20 cellular contexts compared by ENCODE assay signal in the genomic region with DNA sequence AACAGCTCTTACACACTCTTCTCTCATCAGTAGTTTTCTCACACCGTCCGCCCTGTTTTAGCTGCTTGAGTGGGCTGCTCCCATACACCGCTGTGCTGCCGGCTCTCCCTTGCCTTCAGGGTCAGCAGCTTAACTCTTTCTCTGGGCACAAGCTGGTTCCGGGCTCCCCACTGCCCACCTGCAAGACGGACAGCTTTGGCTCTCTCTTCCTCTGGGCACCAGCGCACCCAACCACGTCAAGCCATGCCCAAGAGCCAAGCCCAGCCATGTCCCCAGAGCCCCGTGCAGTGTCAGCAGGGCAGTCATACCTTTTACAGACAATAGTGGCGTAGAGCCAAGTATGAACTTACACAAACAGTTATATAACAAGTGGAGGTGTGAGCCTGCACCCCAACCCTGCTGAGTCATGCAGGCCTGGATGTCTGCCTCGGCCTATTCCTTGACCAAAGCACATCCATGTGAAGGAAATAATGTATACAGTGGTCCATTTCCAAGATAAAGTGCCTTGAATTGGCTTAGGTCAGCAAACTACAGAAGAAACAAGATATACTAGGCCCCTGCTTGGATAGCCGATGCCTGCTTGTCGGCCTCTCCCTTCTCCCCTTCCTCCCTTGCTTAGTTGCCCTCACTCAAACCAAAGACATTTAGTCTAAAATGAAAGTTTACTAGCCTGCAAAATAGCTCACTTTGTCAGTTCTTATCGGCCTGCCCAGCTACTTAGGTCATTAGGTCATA.
DNase-seq lines count a peak whose midpoint lies in the region; ATAC-seq, FAIRE-seq and TF ChIP-seq lines count a peak whose summit lies in the region.
"Had no signal": no experiment of that assay in that cellular context is flagged by ENCODE, and none has a peak within 500 bp of the region (broad histone marks: within the 10 kb centered on the region; RNA-seq: fewer than 3 reads in every experiment).

No MANE protein-coding gene starts in this region.

- CTCF ChIA-PET in HepG2 (lab: Yijun Ruan, JAX; ENCODE audit: low intra/inter-chr PET ratio, low total read pairs) (no interaction called here), K562 (lab: Yijun Ruan, JAX; ENCODE audit: low intra/inter-chr PET ratio) (no interaction called here)

- no peak; the same call in 2 of the 3 replicates for ATAC-seq in HepG2
- no peak for ATAC-seq in right lobe of liver
- peak; percentile 46 for ATAC-seq in K562
- peak; percentile 19 for ATAC-seq in left colon
- no peak for ATAC-seq in GM21526 (IDR thresholded peaks at IDR 0.05; ENCODE audit: low FRiP score, unreplicated experiment)
- ATAC-seq: Panc1; stimulated activated memory B cell treated with anti-CD40 and anti-IgM and Interleukin-4, amounts not matched to agents 10 μg/mL and 1 μg/mL and 100 μg/mL, for 72 hours had no signal

- no peaks in the 10 kb centered on the region for H4K20me1 ChIP-seq in HepG2 (ENCODE audit: insufficient read depth, low read length)
- H4K20me1 ChIP-seq in K562 (replicated peaks; ENCODE audit: control insufficient read depth, insufficient read depth, low read length): peaks cover 4% of the 10 kb centered on the region; the same call in 1 of the 2 replicates

- TF ChIP-seq EP300 in HepG2 (IDR thresholded peaks at IDR 0.05; ENCODE audit: low read depth in 2 of 2, low read length in 2 of 2) (no peak), HepG2 (CRISPR knock-in tag; IDR thresholded peaks at IDR 0.05; ENCODE audit: borderline replicate concordance) (no peak), K562 (IDR thresholded peaks at IDR 0.05; ENCODE audit: low read length) (no peak)

- H3K9me3 ChIP-seq in HepG2 (ENCODE audit: low read length) (no peaks in the 10 kb centered on the region), right lobe of liver (no peaks in the 10 kb centered on the region), K562 (replicated peaks; ENCODE audit: control insufficient read depth, insufficient read depth, low read depth, low read length) (no peaks in the 10 kb centered on the region), thyroid gland (no peaks in the 10 kb centered on the region), WERI-Rb-1 (ENCODE audit: severe bottlenecking) (peaks cover 2% of the 10 kb centered on the region)
- H3K9me3 ChIP-seq: psoas muscle had no signal

- H3K4me1 ChIP-seq in HepG2 (ENCODE audit: insufficient read depth, low read length) (no peaks in the 10 kb centered on the region), right lobe of liver (no peaks in the 10 kb centered on the region), K562 (replicated peaks in 1 of 2; ENCODE audit: control insufficient read depth in 2 of 2, insufficient read depth in 2 of 2, low read length in 2 of 2) (peaks cover 7 to 9% of the 10 kb centered on the region in 2 experiments; a peak in 4 of 5 replicates), thyroid gland (no peaks in the 10 kb centered on the region)
- H3K4me1 ChIP-seq: tibial nerve had no signal

- H2AFZ ChIP-seq in HepG2 (ENCODE audit: low read length): no peak overlapping the region
- H2AFZ ChIP-seq in K562 (ENCODE audit: low read depth, low read length): peak overlapping the region; percentile 56

- no peak overlapping the region for H3K4me3 ChIP-seq in HepG2 (replicated peaks in 1 of 3; ENCODE audit: insufficient read depth in 1 of 3, low read depth in 2 of 3, low read length in 3 of 3)
- no peak overlapping the region for H3K4me3 ChIP-seq in right lobe of liver
- H3K4me3 ChIP-seq in K562: no peak overlapping the region
- no peak overlapping the region for H3K4me3 ChIP-seq in thyroid gland (replicated peaks in 1 of 3)
- no peak overlapping the region for H3K4me3 ChIP-seq in WERI-Rb-1 (ENCODE audit: low read depth, low read length)
- H3K4me3 ChIP-seq: dorsolateral prefrontal cortex, psoas muscle, tibial nerve had no signal

- H3K27me3 ChIP-seq in HepG2 (ENCODE audit: control insufficient read depth in 1 of 2, insufficient read depth in 2 of 2, low read length in 2 of 2): peaks cover 0 to 1% of the 10 kb centered on the region in 2 experiments; a peak in 1 of 5 replicates
- no peaks in the 10 kb centered on the region for H3K27me3 ChIP-seq in right lobe of liver
- no peaks in the 10 kb centered on the region; a peak in 1 of 5 replicates for H3K27me3 ChIP-seq in K562 (ENCODE audit: control insufficient read depth in 2 of 2, insufficient read depth in 2 of 2, low read length in 2 of 2)
- H3K27me3 ChIP-seq in thyroid gland: no peaks in the 10 kb centered on the region
- no peaks in the 10 kb centered on the region for H3K27me3 ChIP-seq in WERI-Rb-1 (ENCODE audit: insufficient read depth, low read depth, severe bottlenecking)
- H3K27me3 ChIP-seq: tibial nerve had no signal

- no peaks in the 10 kb centered on the region for H3K9me1 ChIP-seq in K562 (ENCODE audit: control insufficient read depth, insufficient read depth, low read length)

- FAIRE-seq in HepG2 (lab: Jason Lieb, UNC) (no peak), K562 (lab: Jason Lieb, UNC) (peak; percentile 61), GM12891 (lab: Jason Lieb, UNC) (no peak)
- FAIRE-seq: TTC549 had no signal

- TF ChIP-seq POLR2A in HepG2 (IDR thresholded peaks at IDR 0.05; ENCODE audit: insufficient read depth in 1 of 2, low read depth in 2 of 2, low read length in 2 of 2): no peak
- TF ChIP-seq POLR2A in right lobe of liver (IDR thresholded peaks at IDR 0.05): no peak
- no peak for TF ChIP-seq POLR2A in K562 (conservative IDR thresholded peaks at IDR 0.05)
- no peak for TF ChIP-seq POLR2A in thyroid gland (IDR thresholded peaks at IDR 0.05)
- TF ChIP-seq POLR2A in GM12891 (IDR thresholded peaks at IDR 0.05; ENCODE audit: low read depth, low read length): no peak

- H3K27ac ChIP-seq in HepG2 (ENCODE audit: extremely low read length, insufficient read depth, low read length): no peak overlapping the region
- H3K27ac ChIP-seq in right lobe of liver: no peak overlapping the region
- H3K27ac ChIP-seq in K562 (ENCODE audit: extremely low read depth, low read depth, low read length): 0 out of 3 replicates have a peak overlapping the region, but pooled peaks have one; percentile 21
- H3K27ac ChIP-seq in thyroid gland: no peak overlapping the region
- H3K27ac ChIP-seq in WERI-Rb-1: no peak overlapping the region
- H3K27ac ChIP-seq: dorsolateral prefrontal cortex, psoas muscle, tibial nerve had no signal

- H3K4me2 ChIP-seq in HepG2 (ENCODE audit: low read depth, low read length) (no peak overlapping the region), K562 (ENCODE audit: insufficient read depth, low read length) (no peak overlapping the region)

- DNase-seq in HepG2 (ENCODE audit: low spot score) (peak; percentile 31), right lobe of liver (no peak), K562 (ENCODE audit: extremely low read depth in 1 of 4, low spot score in 3 of 4) (peak in 2 of 4 experiments; percentile 23 to 54), left colon (no peak), thyroid gland (no peak), GM12891 (ENCODE audit: insufficient read length, low spot score) (no peak), WERI-Rb-1 (no peak)
- DNase-seq: activated CD4-positive, alpha-beta T cell treated with anti-CD3 and anti-CD28 coated beads, Interleukin-2, amount 10 ng/mL, durations not matched to agents 7 days and 5 days; CD4-positive, alpha-beta memory T cell; dorsolateral prefrontal cortex; erythroblast; mesendoderm; NCI-H146; NCI-H774; psoas muscle had no signal

- intact Hi-C loops in HepG2 (cut with micrococcal nuclease; ENCODE audit: unreplicated experiment) (loop anchor here (1.0 kb wide), 1 partner anchor 45 kb away; no protein-coding TSS in a partner anchor), right lobe of liver (cut with DNase I) (no loop called here), K562 (cut with micrococcal nuclease) (no loop called here), left colon (cut with DNase I, micrococcal nuclease) (no loop called here), thyroid gland (cut with DNase I) (no loop called here)

- 62% methylated on average over 14 of the region's 14 CpGs for WGBS in HepG2 (ENCODE audit: low lambda C conversion rate)
- 75% methylated on average over 9 of the region's 14 CpGs for WGBS in right lobe of liver (ENCODE audit: insufficient coverage, low coverage, low lambda C conversion rate, missing lambda C conversion rate)
- WGBS in K562 (ENCODE audit: insufficient coverage, low coverage, missing lambda C conversion rate): 54% methylated on average over 14 of the region's 14 CpGs
- 73 to 74% methylated on average over 14 of the region's 14 CpGs for WGBS in thyroid gland, 2 donors

- TF ChIP-seq CTCF in HepG2 (CRISPR knock-in tag; IDR thresholded peaks at IDR 0.05): no peak
- no peak for TF ChIP-seq CTCF in right lobe of liver (IDR thresholded peaks at IDR 0.05)
- TF ChIP-seq CTCF in K562 (IDR thresholded peaks at IDR 0.05 in 2 of 3, conservative IDR thresholded peaks at IDR 0.05 in 1 of 3; ENCODE audit: insufficient read depth in 2 of 3, low read depth in 1 of 3, low read length in 3 of 3): no peak
- no peak for TF ChIP-seq CTCF in thyroid gland (IDR thresholded peaks at IDR 0.05)
- TF ChIP-seq CTCF in WERI-Rb-1 (IDR thresholded peaks at IDR 0.05; ENCODE audit: low read depth, low read length): no peak

- POLR2A ChIA-PET in HepG2 (lab: Yijun Ruan, JAX): no interaction called here
- POLR2A ChIA-PET in K562 (lab: Yijun Ruan, JAX): interaction anchor here (0.6 kb wide), 2 partner anchors 64 to 639 kb away, joined by 3 read pairs; no protein-coding TSS in a partner anchor

- TF ChIP-seq RAD21 in HepG2 (CRISPR knock-in tag; IDR thresholded peaks at IDR 0.05) (no peak), K562 (CRISPR knock-in tag; conservative IDR thresholded peaks at IDR 0.05 in 1 of 2, IDR thresholded peaks at IDR 0.05 in 1 of 2) (no peak)

- BruUV-seq in HepG2 (replicated peaks; lab: Mats Ljungman, UMichigan) (no TSS peak), K562 (replicated peaks; lab: Mats Ljungman, UMichigan) (no TSS peak)

- no peak overlapping the region for H3K9ac ChIP-seq in HepG2 (ENCODE audit: insufficient read depth, low read depth, low read length)
- peak overlapping the region in 1 of 2 experiments; percentile 43; a peak in 1 of 4 replicates for H3K9ac ChIP-seq in K562 (ENCODE audit: insufficient read depth in 1 of 2, low read depth in 2 of 2, low read length in 2 of 2)

- in situ Hi-C loops in HepG2 (cut with HindIII; ENCODE audit: extremely low pct_ligation_motif_present, low pct_unique_long_range_greater_than_20kb): no loop called here
- in situ Hi-C loops in K562 (cut with MboI): no loop called here

- H3K36me3 ChIP-seq in HepG2 (replicated peaks in 1 of 2; ENCODE audit: control insufficient read depth in 1 of 2, insufficient read depth in 2 of 2, low read length in 2 of 2) (no peaks in the 10 kb centered on the region), right lobe of liver (no peaks in the 10 kb centered on the region), K562 (ENCODE audit: control insufficient read depth, insufficient read depth, low read length) (no peaks in the 10 kb centered on the region), thyroid gland (no peaks in the 10 kb centered on the region), WERI-Rb-1 (no peaks in the 10 kb centered on the region)
- H3K36me3 ChIP-seq: tibial nerve had no signal

- H3K79me2 ChIP-seq in HepG2 (ENCODE audit: insufficient read depth, low read length) (no peaks in the 10 kb centered on the region), K562 (ENCODE audit: control insufficient read depth, insufficient read depth, low read length) (no peaks in the 10 kb centered on the region)

TF ChIP-seq in HepG2, 621 proteins besides CTCF, POLR2A, EP300 and RAD21 (continues in another document):
- TF ChIP-seq MIER2 (CRISPR knock-in tag; IDR thresholded peaks at IDR 0.05): no peak

Comparison
In these comparisons a context has a peak if more than half of its experiments do, and no peak if none do; other contexts are left out.
1. ATAC-seq: peak in K562 (single experiment) and left colon (single experiment); none in HepG2 (single experiment), right lobe of liver (0 of 4) and GM21526 (single experiment).
2. Of the 241 proteins assayed by ChIP-seq in both HepG2 and K562: peak only in HepG2: none; only in K562: CREB3, DPF2, ELF4, FOSL1, HINFP, IRF9 and 8 more; in both: MAFF, MAFK and NFE2; in neither: 221; mixed calls (peak in some experiments, not most) for 3.